Comparison of ENCODE assay signal across 13 cellular contexts in the genomic region with DNA sequence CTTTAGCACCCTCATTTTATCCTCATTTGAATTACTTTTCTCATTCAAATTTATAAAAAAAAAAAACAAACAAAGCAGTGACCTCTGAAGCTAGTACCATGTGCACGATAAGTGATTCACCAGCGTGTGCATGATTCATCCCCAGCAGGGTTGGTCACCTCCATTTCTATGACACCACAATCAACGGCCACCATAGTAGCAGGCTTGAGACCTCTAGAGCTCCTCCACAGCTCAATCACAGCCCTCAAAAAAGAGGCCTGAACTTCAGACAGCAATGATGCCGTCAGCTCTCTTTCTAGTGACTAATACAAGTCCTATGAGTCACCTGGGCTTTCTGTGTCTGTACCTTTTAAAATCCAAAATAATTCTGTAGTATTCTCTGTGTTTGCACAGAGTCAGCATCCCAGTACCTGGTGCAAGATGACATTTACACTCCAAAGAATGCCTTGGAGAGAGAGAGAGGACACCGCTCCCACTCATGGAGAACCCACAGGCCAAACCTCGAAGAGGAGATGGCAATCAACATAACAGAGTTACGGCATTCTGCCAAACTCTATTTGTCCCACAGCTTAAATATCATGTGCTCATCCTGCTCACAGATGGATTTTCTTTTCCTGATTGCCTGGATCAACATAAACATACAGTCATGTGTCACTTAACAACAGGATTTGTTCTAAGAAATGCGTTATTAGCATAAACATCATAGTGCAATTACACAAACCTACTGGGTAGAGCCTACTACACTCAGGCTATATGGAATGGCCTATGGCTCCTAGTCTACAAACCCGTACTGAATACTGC. TPM values are rescaled to one million over a fixed set of nuclear protein-coding genes. Genes with fewer than 3 reads are reported as not detected.
DNase-seq lines count a peak whose midpoint lies in the region; ATAC-seq and TF ChIP-seq lines count a peak whose summit lies in the region.
"Had no signal": no experiment of that assay in that cellular context is flagged by ENCODE, and none has a peak within 500 bp of the region (broad histone marks: within the 10 kb centered on the region; RNA-seq: fewer than 3 reads in every experiment).

No MANE protein-coding gene starts in this region.

- no peak overlapping the region for H2BK15ac ChIP-seq in neuronal stem cell (ENCODE audit: low read length)

- H4K91ac ChIP-seq in neuronal stem cell (ENCODE audit: low read depth, low read length, poor library complexity), result no peak overlapping the region

- no peak overlapping the region for H2AK5ac ChIP-seq in neuronal stem cell (ENCODE audit: low read depth, low read length)

- H3K18ac ChIP-seq in neuronal stem cell (ENCODE audit: low read length), result no peak overlapping the region

- H3K27me3 ChIP-seq in RWPE2 (ENCODE audit: insufficient read depth, poor library complexity, severe bottlenecking), result no peaks in the 10 kb centered on the region
- no peaks in the 10 kb centered on the region for H3K27me3 ChIP-seq in neuronal stem cell (ENCODE audit: control insufficient read depth in 3 of 3, insufficient read depth in 3 of 3, low read depth in 1 of 3, low read length in 3 of 3)
- H3K27me3 ChIP-seq: ovary had no signal

- no peaks in the 10 kb centered on the region for H3K4me1 ChIP-seq in RWPE2 (ENCODE audit: insufficient read depth, poor library complexity, severe bottlenecking)
- H3K4me1 ChIP-seq in neuronal stem cell (ENCODE audit: control insufficient read depth in 2 of 2, insufficient read depth in 1 of 2, low read depth in 1 of 2, low read length in 2 of 2), result no peaks in the 10 kb centered on the region

- H3K27ac ChIP-seq in RWPE2 (ENCODE audit: poor library complexity, severe bottlenecking) (no peak overlapping the region), neuronal stem cell (replicated peaks; ENCODE audit: low read length) (no peak overlapping the region)
- H3K27ac ChIP-seq: ovary had no signal

- no peak for DNase-seq in RWPE2 (ENCODE audit: low spot score)
- no peak for DNase-seq in omental fat pad (ENCODE audit: low spot score)
- no peak for DNase-seq in NCI-H1930 (lab: John Stamatoyannopoulos, UW)
- no peak for DNase-seq in neuronal stem cell (ENCODE audit: low spot score)
- no peak for DNase-seq in NK-92 treated with Interleukin-12 subunit alpha and Interleukin-12 subunit beta, amount 100 ng/mL, for 24 hours (lab: John Stamatoyannopoulos, UW)
- no peak for DNase-seq in 8988T
- DNase-seq: activated CD8-positive, alpha-beta memory T cell treated with anti-CD3 and anti-CD28 coated beads, Interleukin-2, amount 50 U/mL, for 4 hours; HFFc6; NCI-H1105; ovary; SW 1271 had no signal

- ATAC-seq in GM18907 (IDR thresholded peaks at IDR 0.05; ENCODE audit: unreplicated experiment) (peak; percentile 64), HG02885 (IDR thresholded peaks at IDR 0.05; ENCODE audit: poor library complexity, unreplicated experiment) (peak; percentile 64), RWPE2 (ENCODE audit: low read depth) (peak; percentile 80), omental fat pad (ENCODE audit: low FRiP score) (peak; percentile 51)

- no peak overlapping the region for H3K14ac ChIP-seq in neuronal stem cell (ENCODE audit: low read length)

- no peak overlapping the region for H2BK12ac ChIP-seq in neuronal stem cell (ENCODE audit: low read length)

- H2BK120ac ChIP-seq in neuronal stem cell (ENCODE audit: low read depth, low read length), result no peak overlapping the region

- H3K23ac ChIP-seq in neuronal stem cell (ENCODE audit: low read depth, low read length, poor library complexity), result no peak overlapping the region

- H2AFZ ChIP-seq in neuronal stem cell (ENCODE audit: low read length), result no peak overlapping the region

- H3K36me3 ChIP-seq in RWPE2 (ENCODE audit: low read depth), result no peaks in the 10 kb centered on the region
- no peaks in the 10 kb centered on the region for H3K36me3 ChIP-seq in neuronal stem cell (replicated peaks in 1 of 2; ENCODE audit: control insufficient read depth in 2 of 2, insufficient read depth in 2 of 2, low read length in 2 of 2)
- H3K36me3 ChIP-seq: ovary had no signal

- H4K8ac ChIP-seq in neuronal stem cell (ENCODE audit: low read depth, low read length), result no peak overlapping the region

- H3K4me3 ChIP-seq in RWPE2 (ENCODE audit: severe bottlenecking), result no peak overlapping the region
- H3K4me3 ChIP-seq in neuronal stem cell (ENCODE audit: low read length in 2 of 2), result no peak overlapping the region
- H3K4me3 ChIP-seq: ovary had no signal

- H3K4ac ChIP-seq in neuronal stem cell (ENCODE audit: low read length), result no peak overlapping the region

- TF ChIP-seq CTCF in RWPE2 (IDR thresholded peaks at IDR 0.05; ENCODE audit: poor library complexity, severe bottlenecking), result no peak
- TF ChIP-seq CTCF in omental fat pad (IDR thresholded peaks at IDR 0.05), result no peak

- H3K9me3 ChIP-seq in RWPE2 (ENCODE audit: severe bottlenecking), result no peaks in the 10 kb centered on the region
- no peaks in the 10 kb centered on the region for H3K9me3 ChIP-seq in neuronal stem cell (replicated peaks in 1 of 2; ENCODE audit: control insufficient read depth in 2 of 2, insufficient read depth in 1 of 2, low read depth in 1 of 2, low read length in 2 of 2)
- H3K9me3 ChIP-seq: ovary had no signal

- H3K79me1 ChIP-seq in neuronal stem cell (ENCODE audit: low read depth, low read length), result no peaks in the 10 kb centered on the region

- H3K4me2 ChIP-seq in neuronal stem cell (ENCODE audit: insufficient read depth, low read length, poor library complexity, severe bottlenecking), result no peak overlapping the region

- no peak overlapping the region for H2BK5ac ChIP-seq in neuronal stem cell (ENCODE audit: low read length)

- H3K9ac ChIP-seq in neuronal stem cell (ENCODE audit: low read depth, low read length, poor library complexity), result no peak overlapping the region

- WGBS in neuronal stem cell (ENCODE audit: extremely low coverage in 2 of 2, insufficient read length in 2 of 2, insufficient replicate concordance in 1 of 2), 2 donors, result no CpG with 5 or more reads among the region's 9 CpGs

RNA-seq across cellular contexts. Expression of a gene that starts 58.7 kb away (rescaled TPM):
- 10 to 100 TPM in 1 of 4 donors, 1 to 10 TPM in 3; 7.2 to 14.8 (median 8.3) TPM for total RNA-seq in omental fat pad
- 0.20 TPM for polyA plus RNA-seq in neuronal stem cell (2013, experiment 1 of 2)
- polyA plus RNA-seq in neuronal stem cell (2013, experiment 2 of 2), result 0.24 TPM
- total RNA-seq: HFFc6 had no signal
